ENCODE assay signal across 12 cellular contexts in the genomic region with DNA sequence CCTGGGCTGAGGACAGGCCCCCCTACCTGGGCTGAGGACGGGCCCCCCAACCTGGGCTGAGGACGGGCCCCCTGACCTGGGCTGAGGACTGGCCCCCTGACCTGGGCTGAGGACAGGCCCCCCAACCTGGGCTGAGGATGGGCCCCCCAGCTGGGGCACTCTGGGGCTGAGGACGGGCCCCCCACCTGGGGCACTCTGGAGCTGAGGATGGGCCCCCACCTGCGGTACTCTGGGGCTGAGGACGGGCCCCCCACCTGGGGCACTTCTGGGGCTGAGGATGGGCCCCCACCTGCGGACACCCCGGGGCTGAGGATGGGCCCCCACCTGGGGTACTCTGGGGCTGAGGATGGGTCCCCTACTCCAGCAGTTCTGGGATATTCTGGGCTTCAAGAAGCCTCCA.
DNase-seq lines count a peak whose midpoint lies in the region; ATAC-seq and TF ChIP-seq lines count a peak whose summit lies in the region.
"Had no signal": no experiment of that assay in that cellular context is flagged by ENCODE, and none has a peak within 500 bp of the region (broad histone marks: within the 10 kb centered on the region; RNA-seq: fewer than 3 reads in every experiment).

No MANE protein-coding gene starts in this region.

- no peaks in the 10 kb centered on the region for H3K27me3 Mint-ChIP-seq in activated T-cell treated with anti-CD3 and anti-CD28 coated beads, Interleukin-2, amount 50 U/mL, for 4 hours (ENCODE audit: low read depth)
- peaks cover 57 to 76% (median 69%) of the 10 kb centered on the region in 3 donors for H3K27me3 Mint-ChIP-seq in immature natural killer cell (ENCODE audit: low read depth in 3 of 3)

- H3K27me3 ChIP-seq in Peyer's patch = no peaks in the 10 kb centered on the region

- no peaks in the 10 kb centered on the region for H3K9me3 Mint-ChIP-seq in activated T-cell treated with anti-CD3 and anti-CD28 coated beads, Interleukin-2, amount 50 U/mL, for 4 hours
- peaks cover 0 to 5% (median 0%) of the 10 kb centered on the region in 6 donors for H3K9me3 Mint-ChIP-seq in immature natural killer cell

- no peaks in the 10 kb centered on the region for H3K36me3 ChIP-seq in Peyer's patch

- peak overlapping the region in 1 of 4 donors; percentile 22 for H3K4me3 ChIP-seq in Peyer's patch

- H3K4me3 Mint-ChIP-seq in activated T-cell treated with anti-CD3 and anti-CD28 coated beads, Interleukin-2, amount 50 U/mL, for 4 hours = peak overlapping the region; percentile 73
- peak overlapping the region; percentile 71 to 88 (median 81) for H3K4me3 Mint-ChIP-seq in immature natural killer cell
- H3K4me3 Mint-ChIP-seq: WTC11 had no signal

- peaks cover 62% of the 10 kb centered on the region for H3K4me1 Mint-ChIP-seq in activated T-cell treated with anti-CD3 and anti-CD28 coated beads, Interleukin-2, amount 50 U/mL, for 4 hours (ENCODE audit: low read depth)
- peaks cover 80 to 84% of the 10 kb centered on the region in 2 donors for H3K4me1 Mint-ChIP-seq in immature natural killer cell

- no peak for DNase-seq in activated T-cell treated with anti-CD3 and anti-CD28 coated beads, Interleukin-2, amount 50 U/mL, for 4 hours
- DNase-seq in activated T-cell treated with anti-CD3 and anti-CD28 coated beads, Interleukin-2, amount 50 U/mL, for 48 hours = no peak
- DNase-seq in Peyer's patch = no peak
- no peak for DNase-seq in immature natural killer cell
- no peak for DNase-seq in NCI-H524 (lab: John Stamatoyannopoulos, UW)
- no peak for DNase-seq in stimulated activated naive CD4-positive, alpha-beta T cell treated with Interleukin-2 at 50 U/mL for 16 hours (lab: John Stamatoyannopoulos, UW)
- DNase-seq: C1 segment of cervical spinal cord had no signal

- ATAC-seq in activated T-cell treated with anti-CD3 and anti-CD28 coated beads, Interleukin-2, amount 50 U/mL, for 4 hours = no peak
- no peak for ATAC-seq in GM21526 (IDR thresholded peaks at IDR 0.05; ENCODE audit: low FRiP score, unreplicated experiment)
- ATAC-seq: WTC11 had no signal

- H3K27ac Mint-ChIP-seq in immature natural killer cell = peak overlapping the region; percentile 89 to 98 (median 93)

- H3K27ac ChIP-seq in Peyer's patch = peak overlapping the region; percentile 83 to 93 (median 86)
- peak overlapping the region; percentile 99 for H3K27ac ChIP-seq in temporal lobe (ENCODE audit: low read depth, low read length)
- H3K27ac ChIP-seq: epithelial cell of prostate, parathyroid adenoma had no signal

- H3K9me3 ChIP-seq in Peyer's patch = no peaks in the 10 kb centered on the region

- H3K36me3 Mint-ChIP-seq in activated T-cell treated with anti-CD3 and anti-CD28 coated beads, Interleukin-2, amount 50 U/mL, for 4 hours (ENCODE audit: insufficient read depth) = peaks cover 10% of the 10 kb centered on the region
- peaks cover 5 to 11% (median 5%) of the 10 kb centered on the region in 3 donors for H3K36me3 Mint-ChIP-seq in immature natural killer cell

- H3K4me1 ChIP-seq in Peyer's patch = peaks cover 3 to 59% (median 40%) of the 10 kb centered on the region in 4 donors
- H3K4me1 ChIP-seq: parathyroid adenoma had no signal

- no peak for TF ChIP-seq CTCF in Peyer's patch (IDR thresholded peaks at IDR 0.05)

- no peak for TF ChIP-seq POLR2A in Peyer's patch (IDR thresholded peaks at IDR 0.05)
